In genomic region chr12:69471667-69472385, GRCh38 we compare ENCODE assay signal across 10 cellular contexts. TPM values are rescaled to one million over a fixed set of nuclear protein-coding genes. Genes with fewer than 3 reads are reported as not detected.
DNase-seq lines count a peak whose midpoint lies in the region; ATAC-seq and TF ChIP-seq lines count a peak whose summit lies in the region.
"Had no signal": no experiment of that assay in that cellular context is flagged by ENCODE, and none has a peak within 500 bp of the region (broad histone marks: within the 10 kb centered on the region; RNA-seq: fewer than 3 reads in every experiment).

No MANE protein-coding gene starts in this region.

- no peaks in the 10 kb centered on the region for H3K36me3 ChIP-seq in right atrium auricular region
- H3K36me3 ChIP-seq in lower lobe of right lung, result no peaks in the 10 kb centered on the region

- no peak for ATAC-seq in Right ventricle myocardium inferior
- ATAC-seq in lower lobe of right lung, result no peak
- no peak for ATAC-seq in GM19324 (IDR thresholded peaks at IDR 0.05; ENCODE audit: low FRiP score, unreplicated experiment)
- no peak for ATAC-seq in HG02642 (IDR thresholded peaks at IDR 0.05; ENCODE audit: poor library complexity, unreplicated experiment)
- no peak for ATAC-seq in GM19035 (IDR thresholded peaks at IDR 0.05; ENCODE audit: unreplicated experiment)
- ATAC-seq: foreskin keratinocyte had no signal

- H3K9me3 ChIP-seq in right atrium auricular region, result no peaks in the 10 kb centered on the region
- H3K9me3 ChIP-seq in lower lobe of right lung, result no peaks in the 10 kb centered on the region

- intact Hi-C loops in Right ventricle myocardium inferior (cut with DNase I) (loop anchor here (2.0 to 5.0 kb wide), 2 partner anchors 40 to 99 kb away; no protein-coding TSS in a partner anchor), lower lobe of right lung (cut with DNase I) (no loop called here)

- H3K27ac ChIP-seq in right atrium auricular region, result no peak overlapping the region
- H3K27ac ChIP-seq in lower lobe of right lung, result no peak overlapping the region

- H3K4me1 ChIP-seq in right atrium auricular region, result peaks cover 0 to 60% of the 10 kb centered on the region in 2 donors
- peaks cover 62% of the 10 kb centered on the region for H3K4me1 ChIP-seq in lower lobe of right lung

- H3K27me3 ChIP-seq in right atrium auricular region (no peaks in the 10 kb centered on the region), lower lobe of right lung (ENCODE audit: low read depth) (no peaks in the 10 kb centered on the region)
- H3K27me3 ChIP-seq: foreskin keratinocyte had no signal

- in situ Hi-C loops in astrocyte of the cerebellum (cut with HindIII; ENCODE audit: low sequenced_read_pairs), result no loop called here

- H3K4me3 ChIP-seq in right atrium auricular region (peak overlapping the region; percentile 69 to 96), astrocyte of the cerebellum (ENCODE audit: low read depth, low read length) (peak overlapping the region; percentile 95), lower lobe of right lung (peak overlapping the region; percentile 88)

- TF ChIP-seq CTCF in right atrium auricular region (IDR thresholded peaks at IDR 0.05), result no peak
- TF ChIP-seq CTCF in astrocyte of the cerebellum (IDR thresholded peaks at IDR 0.05; ENCODE audit: low read depth, low read length, missing control alignments), result no peak
- no peak for TF ChIP-seq CTCF in lower lobe of right lung (IDR thresholded peaks at IDR 0.05)

- DNase-seq in right atrium auricular region (ENCODE audit: low spot score) (no peak), Right ventricle myocardium inferior (ENCODE audit: missing footprints) (no peak), astrocyte of the cerebellum (ENCODE audit: low read depth) (no peak), lower lobe of right lung (no peak), GM19240 (ENCODE audit: insufficient read length, low spot score) (no peak)
- DNase-seq: foreskin keratinocyte, SIG-M5 had no signal

RNA-seq across cellular contexts. Expression of gene FRS2, which starts 1.6 kb away (rescaled TPM):
- 10 to 100 TPM; 25.9 to 32.5 TPM for total RNA-seq in right atrium auricular region
- 19.0 TPM for total RNA-seq in Right ventricle myocardium inferior
- total RNA-seq in lower lobe of right lung, result 29.7 TPM
